Comparison of ENCODE assay signal across 13 cellular contexts in genomic region chr5:134084166-134084565, GRCh38.
"Had no signal": no experiment of that assay in that cellular context is flagged by ENCODE, and none has a peak within 500 bp of the region (broad histone marks: within the 10 kb centered on the region; RNA-seq: fewer than 3 reads in every experiment).

No MANE protein-coding gene starts in this region.

- DNase-seq: activated CD4-positive, alpha-beta memory T cell treated with anti-CD3 and anti-CD28 coated beads for 36 hours; adrenal gland; caudate nucleus; cortex of kidney; effector memory CD4-positive, alpha-beta T cell; left lung; ovary; stimulated activated CD4-positive, alpha-beta T cell treated with anti-CD3 and anti-CD28 coated beads, Interleukin-15, amount 100 ng/mL, for 24 hours; stimulated activated CD4-positive, alpha-beta T cell treated with anti-CD3 and anti-CD28 coated beads, Interleukin-4, amount 100 ng/mL, for 24 hours; stomach had no signal

- H3K27ac Mint-ChIP-seq: activated T-helper 17 cell treated with anti-CD3 and anti-CD28 coated beads, Interleukin-2, amount 50 U/mL, for 72 hours had no signal

- H3K4me1 ChIP-seq: adrenal gland, gastroesophageal sphincter, left lung, stomach had no signal

- H3K4me3 ChIP-seq: adrenal gland, gastroesophageal sphincter, left lung, ovary, SK-N-MC, stomach had no signal

- H3K27ac ChIP-seq: adrenal gland, gastroesophageal sphincter, left lung, ovary, SK-N-MC, stomach had no signal

- H3K4me3 Mint-ChIP-seq: activated CD4-positive, alpha-beta memory T cell treated with anti-CD3 and anti-CD28 coated beads for 36 hours; activated T-helper 17 cell treated with anti-CD3 and anti-CD28 coated beads, Interleukin-2, amount 50 U/mL, for 72 hours had no signal

- H3K27me3 ChIP-seq: adrenal gland, gastroesophageal sphincter, left lung, ovary, stomach had no signal

- ATAC-seq: activated T-helper 17 cell treated with anti-CD3 and anti-CD28 coated beads, Interleukin-2, amount 50 U/mL, for 72 hours; gastroesophageal sphincter; left lung had no signal

- H3K9me3 ChIP-seq: adrenal gland, gastroesophageal sphincter, left lung, ovary, stomach had no signal

- H3K27me3 Mint-ChIP-seq: activated T-helper 17 cell treated with anti-CD3 and anti-CD28 coated beads, Interleukin-2, amount 50 U/mL, for 72 hours had no signal

- H3K9me3 Mint-ChIP-seq: activated CD4-positive, alpha-beta memory T cell treated with anti-CD3 and anti-CD28 coated beads for 36 hours; activated T-helper 17 cell treated with anti-CD3 and anti-CD28 coated beads, Interleukin-2, amount 50 U/mL, for 72 hours had no signal

- H3K36me3 ChIP-seq: adrenal gland, gastroesophageal sphincter, left lung, ovary, stomach had no signal
